Comparison of ENCODE assay signal across 11 cellular contexts in genomic region chr9:136252281-136252680, GRCh38. TPM values are rescaled to one million over a fixed set of nuclear protein-coding genes. Genes with fewer than 3 reads are reported as not detected.
"Had no signal": no experiment of that assay in that cellular context is flagged by ENCODE, and none has a peak within 500 bp of the region (broad histone marks: within the 10 kb centered on the region; RNA-seq: fewer than 3 reads in every experiment).

No MANE protein-coding gene starts in this region.

- H3K36me3 ChIP-seq: HAP-1 had no signal

- DNase-seq: GM23248, GOT3, H7, HFFc6 had no signal

- FAIRE-seq: HepG2 had no signal

- H3K27ac ChIP-seq: GM23248, HL-60 had no signal

- H3K9me3 ChIP-seq: HAP-1 had no signal

- ATAC-seq: HCT116, HepG2 had no signal

- H3K4me1 ChIP-seq: HAP-1 had no signal

- H3K4me3 ChIP-seq: GM23248, HAP-1 had no signal

- H3K9ac ChIP-seq: GM23248 had no signal

RNA-seq across cellular contexts. Expression of gene LHX3, which starts 47.4 kb away (rescaled TPM):
- total RNA-seq: GM23248, H4, HepG2, HFFc6, HT1080 had no signal
- polyA plus RNA-seq: GM23248, HepG2, IgD-negative memory B cell had no signal

RNA-seq across cellular contexts. Expression of gene CCDC187, which starts 51.6 kb away (rescaled TPM):
- total RNA-seq: GM23248, H4, H7, HFFc6 had no signal
- polyA plus RNA-seq: GM23248 had no signal
